Comparison of ENCODE assay signal across 9 cellular contexts in the genomic region with DNA sequence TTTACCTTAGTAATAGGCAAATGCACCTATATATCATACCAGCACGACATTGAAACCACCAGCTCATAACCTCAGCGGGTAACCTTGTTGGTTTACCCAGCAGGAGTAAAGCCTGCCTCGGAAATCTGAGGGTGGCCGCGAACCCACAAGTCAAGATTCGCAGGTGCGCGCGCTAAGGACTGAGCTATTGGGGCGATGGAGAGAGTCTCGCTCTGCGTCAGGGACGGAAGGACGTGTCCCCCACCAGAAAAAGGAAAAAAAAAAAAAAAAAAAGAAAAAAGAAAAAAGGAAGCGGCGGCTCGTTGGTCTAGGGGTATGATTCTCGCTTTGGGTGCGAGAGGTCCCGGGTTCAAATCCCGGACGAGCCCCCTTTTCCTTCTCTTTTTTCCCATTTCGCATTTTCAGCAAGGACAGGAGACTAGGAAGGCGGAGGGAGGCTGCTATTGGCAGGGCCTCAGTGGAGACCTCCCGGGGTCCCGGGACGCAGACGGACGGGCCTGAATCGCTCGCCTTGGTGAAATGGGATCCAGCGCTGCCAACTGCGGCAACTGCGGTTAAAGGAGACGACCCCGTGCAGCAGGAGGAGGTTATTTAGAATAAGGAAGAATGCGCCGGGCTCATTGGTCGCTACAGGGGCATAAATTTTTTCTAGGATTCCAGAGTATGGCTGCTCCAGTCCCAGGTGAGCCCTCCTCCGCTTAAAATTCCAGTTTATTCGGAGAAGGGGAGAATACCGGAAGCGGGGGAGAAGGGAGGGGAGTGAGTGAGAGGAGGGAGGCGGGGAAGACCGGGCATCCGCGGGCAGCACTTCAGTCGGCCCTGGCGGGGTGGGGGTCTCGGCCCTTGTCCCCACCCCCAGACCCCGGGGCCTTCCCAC. TPM values are rescaled to one million over a fixed set of nuclear protein-coding genes. Genes with fewer than 3 reads are reported as not detected.
DNase-seq lines count a peak whose midpoint lies in the region; ATAC-seq, FAIRE-seq and TF ChIP-seq lines count a peak whose summit lies in the region.
"Had no signal": no experiment of that assay in that cellular context is flagged by ENCODE, and none has a peak within 500 bp of the region (broad histone marks: within the 10 kb centered on the region; RNA-seq: fewer than 3 reads in every experiment).

Gene OR1F1 (plus strand): TSS at position 407 of the 877 bp plus-strand sequence.

- POLR2A ChIA-PET in A549 (lab: Yijun Ruan, JAX), result interaction anchor here (0.6 to 2.3 kb wide), 8 partner anchors 13 to 177 kb away, joined by 3 to 10 read pairs (median 6); partner anchors contain the start of genes ZNF213 and ZNF263

- no peak for TF ChIP-seq EP300 in A549 (IDR thresholded peaks at IDR 0.05)

- H3K9ac ChIP-seq in GM23248 (peak within 1 kb of the TSS; percentile 58), adipocyte (ENCODE audit: low read length) (peak within 1 kb of the TSS; percentile 76)

- CTCF ChIA-PET in A549 (lab: Yijun Ruan, JAX), result interaction anchor here (0.8 to 1.1 kb wide), 3 partner anchors 14 to 47 kb away, joined by 3 read pairs; partner anchors contain the start of gene ZNF200

- peak within 1 kb of the TSS; percentile 81 for H3K4me3 Mint-ChIP-seq in stimulated activated naive CD8-positive, alpha-beta T cell treated with anti-CD3 and anti-CD28 coated beads, Interleukin-15, Interleukin-2, amounts not matched to agents 100 ng/mL and 50 ng/mL, for 24 hours

- no peak for TF ChIP-seq RAD21 in A549 (conservative IDR thresholded peaks at IDR 0.05 in 1 of 2, IDR thresholded peaks at IDR 0.05 in 1 of 2)

- H3K27me3 Mint-ChIP-seq in stimulated activated naive CD8-positive, alpha-beta T cell treated with anti-CD3 and anti-CD28 coated beads, Interleukin-15, Interleukin-2, amounts not matched to agents 100 ng/mL and 50 ng/mL, for 24 hours, result peaks cover 83% of the 10 kb centered on the region

- no peak for TF ChIP-seq CTCF in A549 (IDR thresholded peaks at IDR 0.05)
- TF ChIP-seq CTCF in kidney epithelial cell (IDR thresholded peaks at IDR 0.05; ENCODE audit: insufficient read depth, low read length, poor library complexity, severe bottlenecking), result no peak

- H3K4me1 ChIP-seq in A549 (peaks cover 14% of the 10 kb centered on the region), GM23248 (ENCODE audit: insufficient read depth) (peaks cover 6% of the 10 kb centered on the region; the same call in 1 of the 2 replicates), adipocyte (ENCODE audit: control insufficient read depth, insufficient read depth, low read length) (peaks cover 31% of the 10 kb centered on the region)

- peaks cover 68% of the 10 kb centered on the region for H3K4me1 Mint-ChIP-seq in stimulated activated naive CD8-positive, alpha-beta T cell treated with anti-CD3 and anti-CD28 coated beads, Interleukin-15, Interleukin-2, amounts not matched to agents 100 ng/mL and 50 ng/mL, for 24 hours (ENCODE audit: low read depth)

- peak; percentile 70 for FAIRE-seq in A549 (lab: Jason Lieb, UNC)

- H3F3A ChIP-seq in GM23248 (ENCODE audit: insufficient read depth), result peaks cover 14% of the 10 kb centered on the region; the same call in 1 of the 2 replicates

- no peaks in the 10 kb centered on the region for H3K9me3 Mint-ChIP-seq in stimulated activated naive CD8-positive, alpha-beta T cell treated with anti-CD3 and anti-CD28 coated beads, Interleukin-15, Interleukin-2, amounts not matched to agents 100 ng/mL and 50 ng/mL, for 24 hours

- in situ Hi-C loops in GM23248 (cut with MboI), result no loop called here

- H3K36me3 ChIP-seq in GM23248 (ENCODE audit: low read depth), result no peaks in the 10 kb centered on the region
- H3K36me3 ChIP-seq in adipocyte (ENCODE audit: control insufficient read depth, insufficient read depth, low read length, severe bottlenecking), result no peaks in the 10 kb centered on the region
- no peaks in the 10 kb centered on the region for H3K36me3 ChIP-seq in kidney epithelial cell (ENCODE audit: control insufficient read depth, insufficient read depth, low read length)

- ATAC-seq in A549, result peak; percentile 15 to 41

- H3K27me3 ChIP-seq in GM23248 (replicated peaks; ENCODE audit: insufficient read depth), result no peaks in the 10 kb centered on the region
- H3K27me3 ChIP-seq in adipocyte (replicated peaks; ENCODE audit: control insufficient read depth, insufficient read depth, low read length), result no peaks in the 10 kb centered on the region
- H3K27me3 ChIP-seq in kidney epithelial cell (ENCODE audit: control insufficient read depth, insufficient read depth, low read length), result peaks cover 36% of the 10 kb centered on the region

- H2AFZ ChIP-seq in GM23248, result peak within 1 kb of the TSS; percentile 96

- H3K27ac ChIP-seq in A549 (peak within 1 kb of the TSS; percentile 73 to 89), GM23248 (no peak within 1 kb of the TSS)

- H3K9me3 ChIP-seq in A549 (no peaks in the 10 kb centered on the region), GM23248 (ENCODE audit: low read depth) (no peaks in the 10 kb centered on the region), adipocyte (ENCODE audit: control insufficient read depth, low read length) (no peaks in the 10 kb centered on the region)

- TF ChIP-seq POLR2A in A549 (IDR thresholded peaks at IDR 0.05; ENCODE audit: low read length), result no peak

- peaks cover 19% of the 10 kb centered on the region for H3K36me3 Mint-ChIP-seq in stimulated activated naive CD8-positive, alpha-beta T cell treated with anti-CD3 and anti-CD28 coated beads, Interleukin-15, Interleukin-2, amounts not matched to agents 100 ng/mL and 50 ng/mL, for 24 hours (ENCODE audit: low read depth)

- H4K20me1 ChIP-seq in GM23248 (ENCODE audit: insufficient read depth), result no peaks in the 10 kb centered on the region

- DNase-seq in A549 (ENCODE audit: low read depth in 1 of 2, low spot score in 1 of 2) (peak; percentile 69 to 95), GM23248 (peak; percentile 54), RPMI7951 (ENCODE audit: low read depth) (peak; percentile 56), adipocyte (ENCODE audit: low read depth) (peak; percentile 57), kidney epithelial cell (ENCODE audit: low read depth) (no peak), NCI-H2029 treated with DMSO at 0.1 percent for 48 hours (lab: John Stamatoyannopoulos, UW) (no peak), OCI-M2 (lab: John Stamatoyannopoulos, UW; ENCODE audit: unreplicated experiment) (no peak)

- H3K27ac Mint-ChIP-seq in stimulated activated naive CD8-positive, alpha-beta T cell treated with anti-CD3 and anti-CD28 coated beads, Interleukin-15, Interleukin-2, amounts not matched to agents 100 ng/mL and 50 ng/mL, for 24 hours, result peak within 1 kb of the TSS; percentile 92

- H3K4me2 ChIP-seq in A549 (peak within 1 kb of the TSS; percentile 91), GM23248 (ENCODE audit: unreplicated experiment) (peak within 1 kb of the TSS; percentile 77)

- H3K9me2 ChIP-seq in GM23248 (ENCODE audit: insufficient read depth), result no peaks in the 10 kb centered on the region

- under 1% methylated on average over 50 of the region's 51 CpGs for WGBS in A549 (ENCODE audit: missing lambda C conversion rate)
- 2% methylated on average over 39 to 51 of the region's 51 CpGs for WGBS in GM23248 (ENCODE audit: low coverage in 1 of 2, low lambda C conversion rate in 2 of 2, missing lambda C conversion rate in 2 of 2), 2 experiments

- no peaks in the 10 kb centered on the region for H3K79me2 ChIP-seq in GM23248 (ENCODE audit: insufficient read depth)

- peak within 1 kb of the TSS; percentile 71 for H3K4me3 ChIP-seq in A549
- H3K4me3 ChIP-seq in GM23248, result peak within 1 kb of the TSS; percentile 79
- H3K4me3 ChIP-seq in adipocyte (ENCODE audit: low read length), result peak within 1 kb of the TSS; percentile 88
- H3K4me3 ChIP-seq in kidney epithelial cell (ENCODE audit: low read depth, low read length), result peak within 1 kb of the TSS; percentile 52

TF ChIP-seq in A549, 52 proteins besides CTCF, POLR2A, EP300 and RAD21:
- TF ChIP-seq, protein P1, sequence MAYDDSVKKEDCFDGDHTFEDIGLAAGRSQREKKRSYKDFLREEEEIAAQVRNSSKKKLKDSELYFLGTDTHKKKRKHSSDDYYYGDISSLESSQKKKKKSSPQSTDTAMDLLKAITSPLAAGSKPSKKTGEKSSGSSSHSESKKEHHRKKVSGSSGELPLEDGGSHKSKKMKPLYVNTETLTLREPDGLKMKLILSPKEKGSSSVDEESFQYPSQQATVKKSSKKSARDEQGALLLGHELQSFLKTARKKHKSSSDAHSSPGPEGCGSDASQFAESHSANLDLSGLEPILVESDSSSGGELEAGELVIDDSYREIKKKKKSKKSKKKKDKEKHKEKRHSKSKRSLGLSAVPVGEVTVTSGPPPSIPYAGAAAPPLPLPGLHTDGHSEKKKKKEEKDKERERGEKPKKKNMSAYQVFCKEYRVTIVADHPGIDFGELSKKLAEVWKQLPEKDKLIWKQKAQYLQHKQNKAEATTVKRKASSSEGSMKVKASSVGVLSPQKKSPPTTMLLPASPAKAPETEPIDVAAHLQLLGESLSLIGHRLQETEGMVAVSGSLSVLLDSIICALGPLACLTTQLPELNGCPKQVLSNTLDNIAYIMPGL (CRISPR knock-in tag; IDR thresholded peaks at IDR 0.05; ENCODE audit: borderline replicate concordance), result 0 out of 2 replicates have a peak, but pooled peaks have one; percentile 76
- TF ChIP-seq HOXA7 (CRISPR knock-in tag; IDR thresholded peaks at IDR 0.05) (peak; percentile 51; the same call in 1 of the 2 replicates), SREBF2 (IDR thresholded peaks at IDR 0.05) (peak; percentile 71), MAX (IDR thresholded peaks at IDR 0.05) (peak; percentile 69), SMC3 (IDR thresholded peaks at IDR 0.05) (no peak)

RNA-seq across cellular contexts. Expression of gene OR1F1, which starts in this region (rescaled TPM):
- polyA plus RNA-seq in A549 (2011; rRNA removed), result 1.3 and 1.6 TPM in 2 replicates
- 0.63 and 1.1 TPM in 2 replicates for polyA plus RNA-seq in A549 (2012; cell fraction: cytosol; rRNA removed)
- 1.1 and 1.3 TPM in 2 replicates for polyA plus RNA-seq in A549 (2012; cell fraction: nucleus; rRNA removed)
- polyA plus RNA-seq in A549 (2017; fragmentation: RNase III; extraction: RNeasy Plus Mini Kit Qiagen cat#74134 plus additional on column Dnase treatment), result 0.20 to 0.34 TPM (median 0.31 TPM) in 3 replicates
- polyA minus RNA-seq in A549 (2011; rRNA and poly(A)+ RNA removed), result 3.2 and 4.6 TPM in 2 replicates
- total RNA-seq in GM23248 (2014; rRNA removed; shearing (Covaris generic)), result 5.3 TPM in 1 of 2 replicates, not detected in the other
- polyA plus RNA-seq in GM23248 (2016; fragmentation: Nextera tagmentation; extraction: Ambion mirVana), result not detected in 2 replicates
- total RNA-seq in RPMI7951 (2014; rRNA removed; shearing (Covaris generic)), result 0.36 TPM in 1 of 2 replicates, not detected in the other
- total RNA-seq in kidney epithelial cell, result not detected in 2 replicates
- total RNA-seq: lung microvascular endothelial cell had no signal

Comparison
In these comparisons a context has a peak if more than half of its experiments do, and no peak if none do; other contexts are left out.
1. Peak in DNase-seq in RPMI7951; RNA of the gene not detected or under 1 TPM.
2. DNase-seq: peak in A549 (2 of 2), GM23248 (single experiment) and adipocyte (single experiment); none in kidney epithelial cell (single experiment), NCI-H2029 treated with DMSO at 0.1 percent for 48 hours (single experiment) and OCI-M2 (single experiment).
3. Peak in every context shown above with its lines, with median percentiles within 50 percentile points of each other: H3K4me3 ChIP-seq.